Comparison of ENCODE assay signal across 9 cellular contexts in the genomic region with DNA sequence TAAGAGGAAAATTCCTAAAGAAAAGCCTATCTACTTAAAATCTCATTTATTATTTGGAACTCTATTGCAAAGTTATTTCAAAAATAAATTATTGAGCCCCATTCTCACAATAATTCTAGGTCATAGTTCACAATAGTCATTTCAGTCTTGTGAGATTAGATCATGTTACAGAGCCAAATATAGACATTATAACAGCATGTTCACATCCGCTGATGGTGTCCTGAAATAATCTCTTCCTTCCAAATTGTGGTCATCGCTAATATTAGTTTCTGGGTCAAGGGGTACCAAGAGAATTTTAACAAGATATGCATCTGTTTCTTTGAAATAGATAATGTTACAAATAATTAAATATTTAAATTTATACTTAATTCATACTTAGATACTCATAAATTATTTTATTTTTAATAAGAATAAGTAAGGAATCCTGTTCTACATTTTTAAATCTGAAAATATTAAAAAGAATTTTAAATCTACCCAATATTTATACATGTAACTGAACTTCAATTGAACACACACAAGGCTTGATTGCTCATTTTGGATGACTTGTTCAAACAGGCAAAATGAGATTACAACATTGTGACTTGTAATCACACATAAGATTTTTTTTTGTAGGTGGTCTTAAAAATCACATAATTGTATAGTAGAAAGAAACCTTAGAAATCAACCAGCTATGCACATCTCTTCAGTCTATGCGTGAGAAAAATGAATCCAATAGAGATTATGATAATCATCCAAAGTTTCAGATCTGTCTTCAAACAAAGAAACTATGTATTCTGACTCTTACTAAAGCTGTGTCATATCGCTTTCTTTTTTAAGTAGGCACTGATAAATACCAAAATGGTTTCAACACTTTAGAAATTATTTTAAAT. TPM values are rescaled to one million over a fixed set of nuclear protein-coding genes. Genes with fewer than 3 reads are reported as not detected.
DNase-seq lines count a peak whose midpoint lies in the region; ATAC-seq and TF ChIP-seq lines count a peak whose summit lies in the region.
"Had no signal": no experiment of that assay in that cellular context is flagged by ENCODE, and none has a peak within 500 bp of the region (broad histone marks: within the 10 kb centered on the region; RNA-seq: fewer than 3 reads in every experiment).

No MANE protein-coding gene starts in this region.

- peak; percentile 82 for ATAC-seq in Panc1
- ATAC-seq: activated T-helper 17 cell treated with anti-CD3 and anti-CD28 coated beads, Interleukin-2, amount 50 U/mL, for 72 hours had no signal

- no peaks in the 10 kb centered on the region for H3K27me3 Mint-ChIP-seq in type B pancreatic cell
- H3K27me3 Mint-ChIP-seq: activated T-helper 17 cell treated with anti-CD3 and anti-CD28 coated beads, Interleukin-2, amount 50 U/mL, for 72 hours had no signal

- H3K4me1 ChIP-seq in Panc1 (ENCODE audit: control insufficient read depth, insufficient read depth, low read length), result peaks cover 8% of the 10 kb centered on the region

- H3K4me1 Mint-ChIP-seq in type B pancreatic cell (ENCODE audit: unreplicated experiment), result peaks cover 6% of the 10 kb centered on the region
- H3K4me1 Mint-ChIP-seq: activated T-helper 17 cell treated with anti-CD3 and anti-CD28 coated beads, Interleukin-2, amount 50 U/mL, for 72 hours had no signal

- no peak overlapping the region for H3K4me3 Mint-ChIP-seq in type B pancreatic cell
- H3K4me3 Mint-ChIP-seq: activated T-helper 17 cell treated with anti-CD3 and anti-CD28 coated beads, Interleukin-2, amount 50 U/mL, for 72 hours had no signal

- H3K27ac Mint-ChIP-seq in type B pancreatic cell, result peak overlapping the region; percentile 63
- H3K27ac Mint-ChIP-seq: activated T-helper 17 cell treated with anti-CD3 and anti-CD28 coated beads, Interleukin-2, amount 50 U/mL, for 72 hours had no signal

- in situ Hi-C loops in Panc1 (cut with HindIII; ENCODE audit: low pct_unique_long_range_greater_than_20kb, low sequenced_read_pairs), result no loop called here

- TF ChIP-seq CTCF in Panc1 (IDR thresholded peaks at IDR 0.05) (no peak), type B pancreatic cell (conservative IDR thresholded peaks at IDR 0.05) (no peak)

- no peaks in the 10 kb centered on the region for H3K9me3 ChIP-seq in Panc1 (ENCODE audit: control insufficient read depth, insufficient read depth, low read depth, low read length)

- intact Hi-C loops in Panc1 (cut with micrococcal nuclease; ENCODE audit: unreplicated experiment), result no loop called here

- CTCF ChIA-PET in Panc1 (lab: Charles Lee), result no interaction called here

- H3K36me3 Mint-ChIP-seq in type B pancreatic cell, result no peaks in the 10 kb centered on the region

- BruUV-seq in Panc1 (replicated peaks; lab: Mats Ljungman, UMichigan), result no TSS peak

- POLR2A ChIA-PET in Panc1 (lab: Charles Lee), result interaction anchor here (0.6 kb wide), 1 partner anchor 21 kb away, joined by 4 read pairs; no protein-coding TSS in a partner anchor

- no peak overlapping the region for H3K4me3 ChIP-seq in Panc1 (ENCODE audit: low read depth in 2 of 2, low read length in 2 of 2)

- H3K27ac ChIP-seq in Panc1 (ENCODE audit: low read length) (peak overlapping the region; percentile 64), caudate nucleus (ENCODE audit: low read depth, low read length) (no peak overlapping the region)

- H3K9me3 Mint-ChIP-seq in type B pancreatic cell, result no peaks in the 10 kb centered on the region

- H3K27me3 ChIP-seq in Panc1 (ENCODE audit: control insufficient read depth, insufficient read depth, low read length), result no peaks in the 10 kb centered on the region

- H3K36me3 ChIP-seq in Panc1 (ENCODE audit: control insufficient read depth, insufficient read depth, low read length), result no peaks in the 10 kb centered on the region

- no peak for DNase-seq in Panc1 (ENCODE audit: low read depth, low spot score)
- peak; percentile 48 to 85 for DNase-seq in dermis microvascular lymphatic vessel endothelial cell (ENCODE audit: low read depth in 2 of 2)
- peak; percentile 14 for DNase-seq in kidney tubule cell (ENCODE audit: low spot score)
- DNase-seq in type B pancreatic cell (ENCODE audit: extremely low spot score, unreplicated experiment), result no peak
- DNase-seq in SKM-1 treated with dmso at 0.1 percent for 144 hours (lab: John Stamatoyannopoulos, UW; ENCODE audit: unreplicated experiment), result no peak
- DNase-seq in caudate nucleus (lab: John Stamatoyannopoulos, UW), result no peak
- no peak for DNase-seq in NCI-H1694 treated with DMSO at 0.1 percent for 48 hours (lab: John Stamatoyannopoulos, UW)
- DNase-seq: posterior cingulate gyrus had no signal

RNA-seq across cellular contexts. Expression of gene GNAT3, which starts 13.1 kb away (rescaled TPM):
- total RNA-seq in Panc1 (2021; ENCODE audit: unreplicated experiment), result not detected
- not detected for polyA plus RNA-seq in Panc1 (2012; ENCODE audit: insufficient read length)
- not detected in 2 replicates for total RNA-seq in dermis microvascular lymphatic vessel endothelial cell
- 0.70 and 0.81 TPM in 2 replicates for total RNA-seq in type B pancreatic cell (ENCODE audit: low replicate concordance)
- total RNA-seq: activated T-helper 17 cell treated with anti-CD3 and anti-CD28 coated beads, Interleukin-2, amount 50 U/mL, for 72 hours had no signal

Comparison
In these comparisons a context has a peak if more than half of its experiments do, and no peak if none do; other contexts are left out.
1. DNase-seq: peak in dermis microvascular lymphatic vessel endothelial cell (2 of 2) and kidney tubule cell (single experiment); none in Panc1 (single experiment), type B pancreatic cell (single experiment), SKM-1 treated with dmso at 0.1 percent for 144 hours (single experiment), caudate nucleus (0 of 61) and NCI-H1694 treated with DMSO at 0.1 percent for 48 hours (single experiment).